38 cellular contexts compared by ENCODE assay signal in genomic region chr11:45596571-45596970, GRCh38.
"Had no signal": no experiment of that assay in that cellular context is flagged by ENCODE, and none has a peak within 500 bp of the region (broad histone marks: within the 10 kb centered on the region; RNA-seq: fewer than 3 reads in every experiment).

No MANE protein-coding gene starts in this region.

- H3K4me1 ChIP-seq: ascending aorta had no signal

- H3K4me3 Mint-ChIP-seq: activated CD4-positive, alpha-beta memory T cell treated with anti-CD3 and anti-CD28 coated beads, Interleukin-2, amount 10 ng/mL, durations not matched to agents 7 days and 5 days; activated CD4-positive, alpha-beta T cell treated with anti-CD3 and anti-CD28 coated beads for 36 hours; activated CD4-positive, alpha-beta T cell treated with anti-CD3 and anti-CD28 coated beads, Interleukin-2, amount 10 ng/mL, durations not matched to agents 7 days and 5 days; activated CD8-positive, alpha-beta memory T cell treated with anti-CD3 and anti-CD28 coated beads, Interleukin-2, amount 10 ng/mL, durations not matched to agents 7 days and 5 days; activated CD8-positive, alpha-beta T cell treated with anti-CD3 and anti-CD28 coated beads, Interleukin-2, amount 10 ng/mL, durations not matched to agents 7 days and 5 days; activated naive CD4-positive, alpha-beta T cell treated with anti-CD3 and anti-CD28 coated beads, Interleukin-2, amount 10 ng/mL, durations not matched to agents 7 days and 5 days; activated naive CD4-positive, alpha-beta T cell treated with anti-CD3 and anti-CD28 coated beads, Interleukin-2, amount 50 U/mL, for 24 hours; activated naive CD8-positive, alpha-beta T cell; activated naive CD8-positive, alpha-beta T cell treated with anti-CD3 and anti-CD28 coated beads, Interleukin-2, amount 10 ng/mL, durations not matched to agents 7 days and 5 days; activated naive CD8-positive, alpha-beta T cell treated with anti-CD3 and anti-CD28 coated beads, Interleukin-2, amount 50 U/mL, for 24 hours; activated T-cell treated with anti-CD3 and anti-CD28 coated beads, Interleukin-2, amount 50 U/mL, for 24 hours; brain; central memory CD8-positive, alpha-beta T cell; T-helper 1 cell treated with Interleukin-12 subunit alpha and Interleukin-12 subunit beta and Interleukin-4 antibody, amounts not matched to agents 30 μg/mL and 1 μg/mL, for 36 hours; T-helper 2 cell treated with Interferon-gamma antibody and Interleukin-4, amounts not matched to agents 5 μg/mL and 100 μg/mL, for 36 hours; WTC11 had no signal

- H3K36me3 Mint-ChIP-seq: activated CD8-positive, alpha-beta memory T cell treated with anti-CD3 and anti-CD28 coated beads, Interleukin-2, amount 10 ng/mL, durations not matched to agents 7 days and 5 days; activated naive CD4-positive, alpha-beta T cell treated with anti-CD3 and anti-CD28 coated beads, Interleukin-2, amount 10 ng/mL, durations not matched to agents 7 days and 5 days; activated naive CD4-positive, alpha-beta T cell treated with anti-CD3 and anti-CD28 coated beads, Interleukin-2, amount 50 U/mL, for 24 hours; activated naive CD8-positive, alpha-beta T cell; activated naive CD8-positive, alpha-beta T cell treated with anti-CD3 and anti-CD28 coated beads, Interleukin-2, amount 10 ng/mL, durations not matched to agents 7 days and 5 days; brain; WTC11 had no signal

- H3K27ac Mint-ChIP-seq: activated CD4-positive, alpha-beta memory T cell treated with anti-CD3 and anti-CD28 coated beads, Interleukin-2, amount 10 ng/mL, durations not matched to agents 7 days and 5 days; activated CD4-positive, alpha-beta T cell treated with anti-CD3 and anti-CD28 coated beads for 36 hours; activated CD4-positive, alpha-beta T cell treated with anti-CD3 and anti-CD28 coated beads, Interleukin-2, amount 10 ng/mL, durations not matched to agents 7 days and 5 days; activated CD8-positive, alpha-beta memory T cell treated with anti-CD3 and anti-CD28 coated beads, Interleukin-2, amount 10 ng/mL, durations not matched to agents 7 days and 5 days; activated CD8-positive, alpha-beta T cell treated with anti-CD3 and anti-CD28 coated beads, Interleukin-2, amount 10 ng/mL, durations not matched to agents 7 days and 5 days; activated naive CD4-positive, alpha-beta T cell treated with anti-CD3 and anti-CD28 coated beads, Interleukin-2, amount 10 ng/mL, durations not matched to agents 7 days and 5 days; activated naive CD4-positive, alpha-beta T cell treated with anti-CD3 and anti-CD28 coated beads, Interleukin-2, amount 50 U/mL, for 24 hours; activated naive CD8-positive, alpha-beta T cell; activated naive CD8-positive, alpha-beta T cell treated with anti-CD3 and anti-CD28 coated beads, Interleukin-2, amount 10 ng/mL, durations not matched to agents 7 days and 5 days; activated naive CD8-positive, alpha-beta T cell treated with anti-CD3 and anti-CD28 coated beads, Interleukin-2, amount 50 U/mL, for 24 hours; activated T-cell treated with anti-CD3 and anti-CD28 coated beads, Interleukin-2, amount 50 U/mL, for 24 hours; activated T-helper 2 cell treated with anti-CD3 and anti-CD28 coated beads, Interferon-gamma antibody, Interleukin-2, Interleukin-4, amounts not matched to agents 10 μg/mL and 5 μg/mL and 100 μg/mL, durations not matched to agents 14 hours and 24 hours and 36 hours; brain; T-helper 1 cell treated with Interleukin-12 subunit alpha and Interleukin-12 subunit beta and Interleukin-4 antibody, amounts not matched to agents 30 μg/mL and 1 μg/mL, for 36 hours; T-helper 2 cell treated with Interferon-gamma antibody and Interleukin-4, amounts not matched to agents 5 μg/mL and 100 μg/mL, for 36 hours; WTC11 had no signal

- H3K4me1 Mint-ChIP-seq: activated CD4-positive, alpha-beta memory T cell treated with anti-CD3 and anti-CD28 coated beads, Interleukin-2, amount 10 ng/mL, durations not matched to agents 7 days and 5 days; activated CD4-positive, alpha-beta T cell treated with anti-CD3 and anti-CD28 coated beads for 36 hours; activated CD4-positive, alpha-beta T cell treated with anti-CD3 and anti-CD28 coated beads, Interleukin-2, amount 10 ng/mL, durations not matched to agents 7 days and 5 days; activated CD8-positive, alpha-beta memory T cell treated with anti-CD3 and anti-CD28 coated beads, Interleukin-2, amount 10 ng/mL, durations not matched to agents 7 days and 5 days; activated naive CD4-positive, alpha-beta T cell treated with anti-CD3 and anti-CD28 coated beads, Interleukin-2, amount 10 ng/mL, durations not matched to agents 7 days and 5 days; activated naive CD4-positive, alpha-beta T cell treated with anti-CD3 and anti-CD28 coated beads, Interleukin-2, amount 50 U/mL, for 24 hours; activated naive CD8-positive, alpha-beta T cell treated with anti-CD3 and anti-CD28 coated beads, Interleukin-2, amount 10 ng/mL, durations not matched to agents 7 days and 5 days; activated naive CD8-positive, alpha-beta T cell treated with anti-CD3 and anti-CD28 coated beads, Interleukin-2, amount 50 U/mL, for 24 hours; central memory CD8-positive, alpha-beta T cell; WTC11 had no signal

- H3K36me3 ChIP-seq: ascending aorta, cardiac muscle cell had no signal

- ATAC-seq: activated CD4-positive, alpha-beta T cell treated with anti-CD3 and anti-CD28 coated beads for 36 hours; activated CD4-positive, CD25-positive, alpha-beta regulatory T cell treated with anti-CD3 and anti-CD28 coated beads, Interleukin-2, amount 50 U/mL, for 24 hours; activated CD8-positive, alpha-beta memory T cell treated with anti-CD3 and anti-CD28 coated beads, Interleukin-2, amount 10 ng/mL, durations not matched to agents 7 days and 5 days; activated CD8-positive, alpha-beta T cell treated with anti-CD3 and anti-CD28 coated beads, Interleukin-2, amount 10 ng/mL, durations not matched to agents 7 days and 5 days; activated naive CD8-positive, alpha-beta T cell treated with anti-CD3 and anti-CD28 coated beads, Interleukin-2, amount 50 U/mL, for 24 hours; WTC11 had no signal

- DNase-seq: activated CD4-positive, alpha-beta memory T cell treated with anti-CD3 and anti-CD28 coated beads, Interleukin-2, amount 10 ng/mL, durations not matched to agents 7 days and 5 days; activated CD4-positive, alpha-beta T cell treated with anti-CD3 and anti-CD28 coated beads for 1 hour; activated CD4-positive, alpha-beta T cell treated with anti-CD3 and anti-CD28 coated beads for 36 hours; activated CD4-positive, alpha-beta T cell treated with anti-CD3 and anti-CD28 coated beads for 48 hours; activated CD4-positive, alpha-beta T cell treated with anti-CD3 and anti-CD28 coated beads, Interleukin-2, amount 10 ng/mL, durations not matched to agents 7 days and 5 days; activated CD4-positive, alpha-beta T cell treated with anti-CD3 and anti-CD28 coated beads, Interleukin-2, amount 50 U/mL, for 48 hours; activated CD4-positive, CD25-positive, alpha-beta regulatory T cell; activated CD8-positive, alpha-beta memory T cell treated with anti-CD3 and anti-CD28 coated beads for 24 hours; activated CD8-positive, alpha-beta memory T cell treated with anti-CD3 and anti-CD28 coated beads, Interleukin-2, amount 10 ng/mL, durations not matched to agents 7 days and 5 days; activated CD8-positive, alpha-beta memory T cell treated with anti-CD3 and anti-CD28 coated beads, Interleukin-2, amount 50 U/mL, for 48 hours; activated CD8-positive, alpha-beta T cell treated with anti-CD3 and anti-CD28 coated beads, Interleukin-2, amount 10 ng/mL, durations not matched to agents 7 days and 5 days; activated gamma-delta T cell; activated naive CD4-positive, alpha-beta T cell treated with anti-CD3 and anti-CD28 coated beads, Interleukin-2, amount 10 ng/mL, durations not matched to agents 7 days and 5 days; activated naive CD4-positive, alpha-beta T cell treated with Interleukin-2 at 50 U/mL for 16 hours; activated naive CD8-positive, alpha-beta T cell treated with anti-CD3 and anti-CD28 coated beads, Interleukin-2, amount 10 ng/mL, durations not matched to agents 7 days and 5 days; activated naive CD8-positive, alpha-beta T cell treated with anti-CD3 and anti-CD28 coated beads, Interleukin-2, amount 50 U/mL, for 24 hours; activated T-cell treated with anti-CD3 and anti-CD28 coated beads, Interleukin-2, amount 50 U/mL, for 24 hours; activated T-cell treated with anti-CD3 and anti-CD28 coated beads, Interleukin-2, amount 50 U/mL, for 48 hours; amygdala; anterior cingulate cortex; caudate nucleus; cerebellar nuclear complex; SW 1271; T-helper 1 cell; T-helper 2 cell; T-helper 9 cell had no signal

- H3K27me3 Mint-ChIP-seq: activated naive CD8-positive, alpha-beta T cell treated with anti-CD3 and anti-CD28 coated beads, Interleukin-2, amount 10 ng/mL, durations not matched to agents 7 days and 5 days had no signal

- H3K27me3 ChIP-seq: ascending aorta had no signal

- H3K9me3 Mint-ChIP-seq: activated CD4-positive, alpha-beta memory T cell treated with anti-CD3 and anti-CD28 coated beads, Interleukin-2, amount 10 ng/mL, durations not matched to agents 7 days and 5 days; activated CD4-positive, alpha-beta T cell treated with anti-CD3 and anti-CD28 coated beads, Interleukin-2, amount 10 ng/mL, durations not matched to agents 7 days and 5 days; activated naive CD4-positive, alpha-beta T cell treated with anti-CD3 and anti-CD28 coated beads, Interleukin-2, amount 10 ng/mL, durations not matched to agents 7 days and 5 days; activated naive CD4-positive, alpha-beta T cell treated with anti-CD3 and anti-CD28 coated beads, Interleukin-2, amount 50 U/mL, for 24 hours; activated naive CD8-positive, alpha-beta T cell treated with anti-CD3 and anti-CD28 coated beads, Interleukin-2, amount 10 ng/mL, durations not matched to agents 7 days and 5 days; activated naive CD8-positive, alpha-beta T cell treated with anti-CD3 and anti-CD28 coated beads, Interleukin-2, amount 50 U/mL, for 24 hours; activated T-cell treated with anti-CD3 and anti-CD28 coated beads, Interleukin-2, amount 50 U/mL, for 24 hours; activated T-helper 2 cell treated with anti-CD3 and anti-CD28 coated beads, Interferon-gamma antibody, Interleukin-2, Interleukin-4, amounts not matched to agents 10 μg/mL and 5 μg/mL and 100 μg/mL, durations not matched to agents 14 hours and 24 hours and 36 hours; central memory CD8-positive, alpha-beta T cell; T-helper 1 cell treated with Interleukin-12 subunit alpha and Interleukin-12 subunit beta and Interleukin-4 antibody, amounts not matched to agents 30 μg/mL and 1 μg/mL, for 36 hours; T-helper 2 cell treated with Interferon-gamma antibody and Interleukin-4, amounts not matched to agents 5 μg/mL and 100 μg/mL, for 36 hours had no signal

- H3K27ac ChIP-seq: ascending aorta, cardiac muscle cell, VCaP had no signal

- H3K9me3 ChIP-seq: ascending aorta had no signal

- H3K4me3 ChIP-seq: ascending aorta, cardiac muscle cell had no signal
